In genomic region chr6:51854876-51855275, GRCh38 we compare ENCODE assay signal across 14 cellular contexts.
DNase-seq lines count a peak whose midpoint lies in the region; ATAC-seq and TF ChIP-seq lines count a peak whose summit lies in the region.
"Had no signal": no experiment of that assay in that cellular context is flagged by ENCODE, and none has a peak within 500 bp of the region (broad histone marks: within the 10 kb centered on the region; RNA-seq: fewer than 3 reads in every experiment).

No MANE protein-coding gene starts in this region.

- H3K27me3 ChIP-seq in DND-41 (ENCODE audit: insufficient read depth, low read length, poor library complexity) (no peaks in the 10 kb centered on the region), Panc1 (ENCODE audit: control insufficient read depth, insufficient read depth, low read length) (no peaks in the 10 kb centered on the region), mesendoderm (ENCODE audit: insufficient read depth, low read length, poor library complexity) (no peaks in the 10 kb centered on the region), BE2C (no peaks in the 10 kb centered on the region)
- H3K27me3 ChIP-seq: uterus had no signal

- intact Hi-C loops in Panc1 (cut with micrococcal nuclease; ENCODE audit: unreplicated experiment): loop anchor here (2.0 kb wide), 2 partner anchors 104 to 166 kb away; no protein-coding TSS in a partner anchor

- H3K9ac ChIP-seq in DND-41 (ENCODE audit: low read depth, low read length) (no peak overlapping the region), mesendoderm (ENCODE audit: low read length) (no peak overlapping the region)

- H2BK5ac ChIP-seq in mesendoderm (ENCODE audit: low read length): no peak overlapping the region

- ATAC-seq in DND-41 (ENCODE audit: insufficient read depth, low read depth): 0 out of 3 replicates have a peak, but pooled peaks have one; percentile 19
- peak; percentile 19 for ATAC-seq in GM19452 (IDR thresholded peaks at IDR 0.05; ENCODE audit: unreplicated experiment)
- ATAC-seq in Panc1: peak; percentile 21; the same call in 1 of the 2 replicates
- ATAC-seq in HG03354 (IDR thresholded peaks at IDR 0.05; ENCODE audit: poor library complexity, severe bottlenecking, unreplicated experiment): no peak
- ATAC-seq: activated T-helper 17 cell treated with anti-CD3 and anti-CD28 coated beads, Interleukin-2, amount 50 U/mL, for 72 hours; left ventricle myocardium superior had no signal

- H4K5ac ChIP-seq in mesendoderm (ENCODE audit: low read length): no peak overlapping the region

- no peak overlapping the region for H2BK15ac ChIP-seq in mesendoderm (replicated peaks; ENCODE audit: low read depth)

- no peak overlapping the region for H3K4ac ChIP-seq in mesendoderm (ENCODE audit: low read depth, low read length)

- 0 out of 2 replicates have a peak overlapping the region, but pooled peaks have one; percentile 27 for H2AFZ ChIP-seq in DND-41 (ENCODE audit: low read depth, low read length)

- H3K36me3 ChIP-seq in DND-41 (ENCODE audit: insufficient read depth, low read length) (no peaks in the 10 kb centered on the region), Panc1 (ENCODE audit: control insufficient read depth, insufficient read depth, low read length) (no peaks in the 10 kb centered on the region), mesendoderm (ENCODE audit: control insufficient read depth, insufficient read depth, low read length) (no peaks in the 10 kb centered on the region), BE2C (no peaks in the 10 kb centered on the region)
- H3K36me3 ChIP-seq: uterus had no signal

- TF ChIP-seq CTCF in DND-41 (IDR thresholded peaks at IDR 0.05; ENCODE audit: borderline replicate concordance, extremely low read depth, low read length, poor library complexity, severe bottlenecking) (no peak), Panc1 (IDR thresholded peaks at IDR 0.05) (no peak), coronary artery (IDR thresholded peaks at IDR 0.05) (no peak), BE2C (IDR thresholded peaks at IDR 0.05; ENCODE audit: low read depth, low read length) (no peak)

- peak overlapping the region; percentile 52 for H3K18ac ChIP-seq in mesendoderm (ENCODE audit: low read length)

- no peaks in the 10 kb centered on the region for H4K20me1 ChIP-seq in DND-41 (ENCODE audit: insufficient read depth, low read length)

- H3K9me3 ChIP-seq in DND-41 (ENCODE audit: insufficient read depth, low read length, severe bottlenecking): no peaks in the 10 kb centered on the region
- no peaks in the 10 kb centered on the region for H3K9me3 ChIP-seq in Panc1 (ENCODE audit: control insufficient read depth, insufficient read depth, low read depth, low read length)
- H3K9me3 ChIP-seq in BE2C: no peaks in the 10 kb centered on the region
- H3K9me3 ChIP-seq: mucosa of descending colon, psoas muscle, uterus had no signal

- no peak for DNase-seq in DND-41
- DNase-seq in Panc1 (ENCODE audit: low read depth, low spot score): no peak
- peak; percentile 38 for DNase-seq in mesendoderm
- no peak for DNase-seq in coronary artery (ENCODE audit: low spot score)
- no peak for DNase-seq in stimulated activated naive CD4-positive, alpha-beta T cell treated with Interleukin-2 at 50 U/mL for 16 hours (lab: John Stamatoyannopoulos, UW)
- no peak for DNase-seq in BE2C
- DNase-seq: C1 segment of cervical spinal cord, left ventricle myocardium superior, psoas muscle, uterus had no signal

- H3K4me2 ChIP-seq in DND-41 (ENCODE audit: insufficient read depth, low read length): no peak overlapping the region
- H3K4me2 ChIP-seq in mesendoderm (ENCODE audit: low read length): no peak overlapping the region

- CTCF ChIA-PET in Panc1 (lab: Charles Lee): no interaction called here

- no peak overlapping the region for H4K8ac ChIP-seq in mesendoderm (ENCODE audit: low read depth, low read length)

- BruUV-seq in Panc1 (replicated peaks; lab: Mats Ljungman, UMichigan): no TSS peak

- H3K56ac ChIP-seq in mesendoderm (ENCODE audit: low read length): peak overlapping the region; percentile 68

- no peaks in the 10 kb centered on the region for H3K79me1 ChIP-seq in mesendoderm (ENCODE audit: low read length)

- POLR2A ChIA-PET in Panc1 (lab: Charles Lee): no interaction called here

- H3K4me3 ChIP-seq in DND-41 (ENCODE audit: low read depth in 1 of 2, low read length in 2 of 2) (no peak overlapping the region), Panc1 (ENCODE audit: low read depth in 2 of 2, low read length in 2 of 2) (no peak overlapping the region), mesendoderm (ENCODE audit: low read length) (no peak overlapping the region), coronary artery (no peak overlapping the region), BE2C (ENCODE audit: low read depth, low read length) (no peak overlapping the region)
- H3K4me3 ChIP-seq: mucosa of descending colon, psoas muscle, uterus had no signal

- no peaks in the 10 kb centered on the region for H3K4me1 ChIP-seq in DND-41 (ENCODE audit: insufficient read depth, low read length)
- H3K4me1 ChIP-seq in Panc1 (ENCODE audit: control insufficient read depth, insufficient read depth, low read length): no peaks in the 10 kb centered on the region
- H3K4me1 ChIP-seq in mesendoderm (ENCODE audit: control insufficient read depth, low read depth, low read length): no peaks in the 10 kb centered on the region
- H3K4me1 ChIP-seq in BE2C: no peaks in the 10 kb centered on the region; the same call in 1 of the 2 replicates
- H3K4me1 ChIP-seq: psoas muscle, uterus had no signal

- H2BK120ac ChIP-seq in mesendoderm (ENCODE audit: low read depth, low read length): no peak overlapping the region

- no peak overlapping the region for H3K23ac ChIP-seq in mesendoderm (ENCODE audit: low read length)

- no peak overlapping the region for H2AK5ac ChIP-seq in mesendoderm (ENCODE audit: low read length)

- no CpG with 5 or more reads among the region's 16 CpGs for WGBS in mesendoderm (ENCODE audit: extremely low coverage, insufficient coverage, low lambda C conversion rate)

- no peak overlapping the region for H3K27ac ChIP-seq in DND-41 (ENCODE audit: low read length)
- no peak overlapping the region for H3K27ac ChIP-seq in Panc1 (ENCODE audit: low read length)
- H3K27ac ChIP-seq in mesendoderm (ENCODE audit: low read depth, low read length): no peak overlapping the region
- no peak overlapping the region for H3K27ac ChIP-seq in coronary artery
- H3K27ac ChIP-seq: psoas muscle, uterus had no signal

- H3K79me2 ChIP-seq in DND-41 (ENCODE audit: insufficient read depth, low read length): no peaks in the 10 kb centered on the region
- no peaks in the 10 kb centered on the region for H3K79me2 ChIP-seq in mesendoderm (ENCODE audit: control insufficient read depth, insufficient read depth, low read length)

- in situ Hi-C loops in Panc1 (cut with HindIII; ENCODE audit: low pct_unique_long_range_greater_than_20kb, low sequenced_read_pairs): no loop called here
